Comparison of ENCODE assay signal across 12 cellular contexts in genomic region chr2:218882866-218883366, GRCh38. TPM values are rescaled to one million over a fixed set of nuclear protein-coding genes. Genes with fewer than 3 reads are reported as not detected.
DNase-seq lines count a peak whose midpoint lies in the region; ATAC-seq, FAIRE-seq and TF ChIP-seq lines count a peak whose summit lies in the region.
"Had no signal": no experiment of that assay in that cellular context is flagged by ENCODE, and none has a peak within 500 bp of the region (broad histone marks: within the 10 kb centered on the region; RNA-seq: fewer than 3 reads in every experiment).

No MANE protein-coding gene starts in this region.

- intact Hi-C loops in CD4-positive, alpha-beta T cell (cut with DNase I, micrococcal nuclease) = no loop called here
- intact Hi-C loops in mammary epithelial cell (cut with micrococcal nuclease) = loop anchor here (1.0 kb wide), 1 partner anchor 13 kb away; no protein-coding TSS in a partner anchor

- no peak for DNase-seq in CD4-positive, alpha-beta T cell
- DNase-seq in H54 (ENCODE audit: insufficient read length, low spot score) = peak; percentile 91
- peak; percentile 81 for DNase-seq in mammary epithelial cell
- DNase-seq in NCI-H82 (lab: John Stamatoyannopoulos, UW) = no peak
- DNase-seq in LoVo (ENCODE audit: low spot score) = no peak
- no peak for DNase-seq in NOMO-1 (lab: John Stamatoyannopoulos, UW; ENCODE audit: unreplicated experiment in 2 of 2)
- DNase-seq in GM13976 (ENCODE audit: low spot score) = no peak
- DNase-seq: DMS79; effector CD4-positive, alpha-beta T cell; NCI-H2227 treated with DMSO at 0.1 percent for 48 hours had no signal

- 28% methylated on average over 2 of the region's 4 CpGs for WGBS in mammary epithelial cell (ENCODE audit: low coverage, missing lambda C conversion rate)

- FAIRE-seq in H54 (lab: Jason Lieb, UNC) = no peak

- POLR2A ChIA-PET in CD4-positive, alpha-beta T cell (lab: Charles Lee) = interaction anchor here (0.6 to 19.6 kb wide), 2 partner anchors 11 to 13 kb away, joined by 4 to 455 read pairs; no protein-coding TSS in a partner anchor

- TF ChIP-seq CTCF in CD4-positive, alpha-beta T cell (IDR thresholded peaks at IDR 0.05) = no peak
- no peak for TF ChIP-seq CTCF in mammary epithelial cell (conservative IDR thresholded peaks at IDR 0.05 in 1 of 2, IDR thresholded peaks at IDR 0.05 in 1 of 2; ENCODE audit: extremely low read depth in 1 of 2, insufficient read depth in 1 of 2, low read depth in 1 of 2, low read length in 2 of 2)
- no peak for TF ChIP-seq CTCF in nephron (IDR thresholded peaks at IDR 0.05; ENCODE audit: unreplicated experiment in 3 of 3)
- TF ChIP-seq CTCF in GM13976 (IDR thresholded peaks at IDR 0.05; ENCODE audit: borderline replicate concordance, control extremely low read depth, extremely low read depth, insufficient read depth, missing control alignments) = no peak

- peak overlapping the region; percentile 11 for H3K27ac Mint-ChIP-seq in CD4-positive, alpha-beta T cell
- no peak overlapping the region for H3K27ac Mint-ChIP-seq in nephron

- H3K4me3 Mint-ChIP-seq in CD4-positive, alpha-beta T cell = peak overlapping the region; percentile 77
- peak overlapping the region; percentile 23 to 68 (median 50) for H3K4me3 Mint-ChIP-seq in nephron

- H3K27ac ChIP-seq in CD4-positive, alpha-beta T cell (ENCODE audit: low read depth, low read length) = no peak overlapping the region
- H3K27ac ChIP-seq in mammary epithelial cell (ENCODE audit: insufficient read depth, low read depth, low read length) = no peak overlapping the region

- peaks cover 3% of the 10 kb centered on the region for H3K27me3 Mint-ChIP-seq in CD4-positive, alpha-beta T cell
- peaks cover 88% of the 10 kb centered on the region for H3K27me3 Mint-ChIP-seq in nephron (ENCODE audit: low read depth)

- H3K4me3 ChIP-seq in mammary epithelial cell (replicated peaks in 1 of 3; ENCODE audit: insufficient read depth in 1 of 3, low read depth in 2 of 3, low read length in 3 of 3) = no peak overlapping the region

- peaks cover 36% of the 10 kb centered on the region for H3K4me1 ChIP-seq in mammary epithelial cell (ENCODE audit: insufficient read depth, low read length)

- H3K9me3 Mint-ChIP-seq in CD4-positive, alpha-beta T cell = no peaks in the 10 kb centered on the region
- no peaks in the 10 kb centered on the region for H3K9me3 Mint-ChIP-seq in nephron

- H3K9ac ChIP-seq in mammary epithelial cell (ENCODE audit: insufficient read depth, low read length) = no peak overlapping the region

- no peak overlapping the region for H3K4me2 ChIP-seq in mammary epithelial cell (ENCODE audit: insufficient read depth, low read depth, low read length)

- H3K27me3 ChIP-seq in CD4-positive, alpha-beta T cell (ENCODE audit: control insufficient read depth, insufficient read depth, low read length) = no peaks in the 10 kb centered on the region
- no peaks in the 10 kb centered on the region for H3K27me3 ChIP-seq in mammary epithelial cell (ENCODE audit: insufficient read depth, low read length)

- dilution Hi-C loops in mammary epithelial cell (cut with HindIII; ENCODE audit: low sequenced_read_pairs) = no loop called here

- no peaks in the 10 kb centered on the region for H3K9me3 ChIP-seq in CD4-positive, alpha-beta T cell (ENCODE audit: control insufficient read depth, low read length)
- H3K9me3 ChIP-seq in mammary epithelial cell (replicated peaks; ENCODE audit: insufficient read depth, low read length) = no peaks in the 10 kb centered on the region

- H4K20me1 ChIP-seq in mammary epithelial cell (ENCODE audit: insufficient read depth, low read length) = no peaks in the 10 kb centered on the region

- no TSS peak for BruUV-seq in mammary epithelial cell (replicated peaks; lab: Mats Ljungman, UMichigan)

- H3K36me3 ChIP-seq in mammary epithelial cell (ENCODE audit: insufficient read depth, low read length) = no peaks in the 10 kb centered on the region

- no peaks in the 10 kb centered on the region for H3K36me3 Mint-ChIP-seq in CD4-positive, alpha-beta T cell (ENCODE audit: low read depth)
- H3K36me3 Mint-ChIP-seq in nephron (ENCODE audit: low read depth) = no peaks in the 10 kb centered on the region

- in situ Hi-C loops in mammary epithelial cell (cut with MboI; ENCODE audit: low sequenced_read_pairs in 2 of 2) (no loop called here), GM13976 (cut with MboI; ENCODE audit: low sequenced_read_pairs, unreplicated experiment) (no loop called here)

- no peak overlapping the region for H2AFZ ChIP-seq in mammary epithelial cell (ENCODE audit: low read depth, low read length)

- no peak for TF ChIP-seq POLR2A in H54 (IDR thresholded peaks at IDR 0.05; ENCODE audit: low read depth, low read length)

- CTCF ChIA-PET in CD4-positive, alpha-beta T cell (lab: Charles Lee) = interaction anchor here (1.2 to 12.1 kb wide), 2 partner anchors 14 to 97 kb away, joined by 4 to 500 read pairs; no protein-coding TSS in a partner anchor
- CTCF ChIA-PET in mammary epithelial cell (lab: Charles Lee; ENCODE audit: low non-redundant PET) = no interaction called here

- H3K4me1 Mint-ChIP-seq in CD4-positive, alpha-beta T cell (ENCODE audit: low read depth) = peaks cover 55% of the 10 kb centered on the region
- H3K4me1 Mint-ChIP-seq in nephron = peaks cover 69% of the 10 kb centered on the region

- no peaks in the 10 kb centered on the region for H3K79me2 ChIP-seq in mammary epithelial cell (ENCODE audit: insufficient read depth, low read length)

- no peak for ATAC-seq in CD4-positive, alpha-beta T cell (ENCODE audit: poor library complexity)

RNA-seq across cellular contexts. Expression of gene WNT10A, which starts 2.3 kb away (rescaled TPM):
- 1 to 10 TPM; 4.8 to 6.6 TPM for total RNA-seq in CD4-positive, alpha-beta T cell
- under 1 TPM; under 0.01 to 0.45 TPM for total RNA-seq in mammary epithelial cell
- polyA plus RNA-seq in mammary epithelial cell = 0.85 TPM
- polyA minus RNA-seq in mammary epithelial cell = not detected

RNA-seq across cellular contexts. Expression of gene WNT6, which starts 23.3 kb away (rescaled TPM):
- not detected for total RNA-seq in CD4-positive, alpha-beta T cell
- total RNA-seq in mammary epithelial cell = not detected
- polyA plus RNA-seq in mammary epithelial cell = not detected
- not detected for polyA minus RNA-seq in mammary epithelial cell
- total RNA-seq: T-helper 1 cell treated with Interleukin-12 subunit alpha and Interleukin-12 subunit beta and Interleukin-4 antibody, amounts not matched to agents 30 ng/mL and 1 ng/mL, for 36 hours had no signal

RNA-seq across cellular contexts. Expression of gene PRKAG3, which starts 51.3 kb away (rescaled TPM):
- not detected for total RNA-seq in CD4-positive, alpha-beta T cell
- not detected for total RNA-seq in mammary epithelial cell
- polyA plus RNA-seq in mammary epithelial cell = not detected
- polyA minus RNA-seq in mammary epithelial cell = not detected
- total RNA-seq: T-helper 1 cell treated with Interleukin-12 subunit alpha and Interleukin-12 subunit beta and Interleukin-4 antibody, amounts not matched to agents 30 ng/mL and 1 ng/mL, for 36 hours had no signal

Comparison
In these comparisons a context has a peak if more than half of its experiments do, and no peak if none do; other contexts are left out.
1. DNase-seq: peak in H54 (single experiment) and mammary epithelial cell (single experiment); none in CD4-positive, alpha-beta T cell (0 of 10), NCI-H82 (single experiment), LoVo (single experiment), NOMO-1 (0 of 2) and GM13976 (single experiment).
2. RNA of gene WNT10A, which starts 2.3 kb away (total RNA-seq): 4.8 to 6.6 TPM in CD4-positive, alpha-beta T cell; under 0.01 to 0.45 TPM in mammary epithelial cell; every median in the first group is over 4 times any median in the second.